26 cellular contexts compared by ENCODE assay signal in the genomic region with DNA sequence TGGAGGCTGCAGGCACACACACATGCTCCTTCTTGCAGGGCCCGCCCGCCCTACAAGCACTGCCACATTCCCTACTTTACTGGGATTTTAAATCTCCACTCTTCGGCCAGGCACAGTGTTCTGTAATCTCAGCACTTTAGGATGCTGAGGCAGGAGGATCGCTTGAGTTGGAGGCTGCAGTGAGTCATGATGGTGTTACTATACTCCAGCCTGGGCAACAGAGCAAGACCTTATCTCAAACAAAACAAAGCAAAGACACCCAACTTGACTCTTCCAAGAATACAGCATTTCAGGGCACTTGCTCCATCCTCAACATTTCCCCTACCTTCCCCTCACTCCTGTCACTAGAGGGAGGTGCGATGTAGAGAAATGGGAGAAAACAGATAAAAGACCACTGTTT.
"Had no signal": no experiment of that assay in that cellular context is flagged by ENCODE, and none has a peak within 500 bp of the region (broad histone marks: within the 10 kb centered on the region; RNA-seq: fewer than 3 reads in every experiment).

No MANE protein-coding gene starts in this region.

- H3K9me3 ChIP-seq: Peyer's patch, SJCRH30, SK-N-SH had no signal

- H3K27ac Mint-ChIP-seq: activated CD4-positive, alpha-beta memory T cell treated with anti-CD3 and anti-CD28 coated beads for 36 hours; activated CD4-positive, alpha-beta T cell treated with anti-CD3 and anti-CD28 coated beads, Interleukin-2, amount 10 ng/mL, durations not matched to agents 7 days and 5 days; activated naive CD4-positive, alpha-beta T cell treated with anti-CD3 and anti-CD28 coated beads, Interleukin-2, amount 50 U/mL, for 72 hours; activated naive CD8-positive, alpha-beta T cell treated with anti-CD3 and anti-CD28 coated beads, Interleukin-2, amount 50 U/mL, for 24 hours; brain had no signal

- H3K4me3 Mint-ChIP-seq: activated CD4-positive, alpha-beta memory T cell treated with anti-CD3 and anti-CD28 coated beads for 36 hours; activated CD4-positive, alpha-beta T cell treated with anti-CD3 and anti-CD28 coated beads, Interleukin-2, amount 10 ng/mL, durations not matched to agents 7 days and 5 days; activated naive CD8-positive, alpha-beta T cell treated with anti-CD3 and anti-CD28 coated beads, Interleukin-2, amount 50 U/mL, for 24 hours; activated T-cell treated with anti-CD3 and anti-CD28 coated beads, Interleukin-2, amount 50 U/mL, for 4 hours; brain had no signal

- H3K4me2 ChIP-seq: SK-N-SH had no signal

- H3K4me1 ChIP-seq: Peyer's patch had no signal

- H3K27me3 ChIP-seq: cardiac muscle cell, Peyer's patch, SJCRH30 had no signal

- H3K36me3 ChIP-seq: cardiac muscle cell, Peyer's patch, SJCRH30 had no signal

- H3K9me3 Mint-ChIP-seq: activated CD4-positive, alpha-beta memory T cell treated with anti-CD3 and anti-CD28 coated beads for 36 hours; activated CD4-positive, alpha-beta T cell treated with anti-CD3 and anti-CD28 coated beads, Interleukin-2, amount 10 ng/mL, durations not matched to agents 7 days and 5 days; activated naive CD4-positive, alpha-beta T cell treated with anti-CD3 and anti-CD28 coated beads, Interleukin-2, amount 50 U/mL, for 72 hours; activated naive CD8-positive, alpha-beta T cell treated with anti-CD3 and anti-CD28 coated beads, Interleukin-2, amount 50 U/mL, for 24 hours; activated T-cell treated with anti-CD3 and anti-CD28 coated beads, Interleukin-2, amount 50 U/mL, for 4 hours had no signal

- H3K9ac ChIP-seq: SK-N-SH had no signal

- H3K36me3 Mint-ChIP-seq: activated CD4-positive, alpha-beta memory T cell treated with anti-CD3 and anti-CD28 coated beads for 36 hours; activated naive CD4-positive, alpha-beta T cell treated with anti-CD3 and anti-CD28 coated beads, Interleukin-2, amount 50 U/mL, for 72 hours; brain had no signal

- DNase-seq: activated CD4-positive, alpha-beta memory T cell treated with anti-CD3 and anti-CD28 coated beads for 36 hours; activated CD4-positive, alpha-beta T cell treated with anti-CD3 and anti-CD28 coated beads, Interleukin-2, amount 10 ng/mL, durations not matched to agents 7 days and 5 days; activated CD4-positive, CD25-positive, alpha-beta regulatory T cell; activated effector memory CD4-positive, alpha-beta T cell treated with anti-CD3 and anti-CD28 coated beads, Interleukin-2, amount 50 U/mL, for 16 hours; activated naive CD4-positive, alpha-beta T cell treated with Interleukin-2 at 50 U/mL for 16 hours; activated naive CD8-positive, alpha-beta T cell treated with anti-CD3 and anti-CD28 coated beads, Interleukin-2, amount 50 U/mL, for 24 hours; activated T-cell treated with anti-CD3 and anti-CD28 coated beads, Interleukin-2, amount 50 U/mL, for 4 hours; amniotic stem cell; KG1; NCI-H1092; NCI-H1417; NCI-H1930; NCI-H2171; NCI-H226; NCI-H526 treated with DMSO at 0.1 percent for 48 hours; Peyer's patch; Right ventricle myocardium superior; SJCRH30; SK-N-SH; T-helper 1 cell had no signal

- H3K4me1 Mint-ChIP-seq: activated naive CD8-positive, alpha-beta T cell treated with anti-CD3 and anti-CD28 coated beads, Interleukin-2, amount 50 U/mL, for 24 hours had no signal

- H3K27me3 Mint-ChIP-seq: brain had no signal

- H3K4me3 ChIP-seq: cardiac muscle cell, Peyer's patch, SJCRH30 had no signal

- H3K27ac ChIP-seq: cardiac muscle cell, Peyer's patch, RWPE1, SJCRH30, VCaP had no signal

- FAIRE-seq: astrocyte had no signal
